In genomic region chr5:111127453-111128195, GRCh38 we compare ENCODE assay signal across 23 cellular contexts. TPM values are rescaled to one million over a fixed set of nuclear protein-coding genes. Genes with fewer than 3 reads are reported as not detected.
DNase-seq lines count a peak whose midpoint lies in the region; ATAC-seq, FAIRE-seq and TF ChIP-seq lines count a peak whose summit lies in the region.
"Had no signal": no experiment of that assay in that cellular context is flagged by ENCODE, and none has a peak within 500 bp of the region (broad histone marks: within the 10 kb centered on the region; RNA-seq: fewer than 3 reads in every experiment).

No MANE protein-coding gene starts in this region.

- ATAC-seq in T-cell (replicated peaks in 1 of 4), result no peak
- ATAC-seq: heart left ventricle, psoas muscle had no signal

- no peaks in the 10 kb centered on the region for H3K79me1 ChIP-seq in H9 (ENCODE audit: insufficient read depth, low read depth, low read length, poor library complexity, severe bottlenecking)

- no peak overlapping the region for H3K56ac ChIP-seq in H9 (ENCODE audit: insufficient read length, low read depth, low read length)

- H3T11ph ChIP-seq in H9 (ENCODE audit: low read length), result no peak overlapping the region

- no peaks in the 10 kb centered on the region for H3K9me3 ChIP-seq in H9 (ENCODE audit: control insufficient read depth, low read depth, low read length)
- H3K9me3 ChIP-seq: heart left ventricle, MG63, psoas muscle, spleen, suprapubic skin had no signal

- no peaks in the 10 kb centered on the region for H3K9me3 Mint-ChIP-seq in H9
- no peaks in the 10 kb centered on the region for H3K9me3 Mint-ChIP-seq in endothelial cell (ENCODE audit: unreplicated experiment)
- H3K9me3 Mint-ChIP-seq in T-cell, result no peaks in the 10 kb centered on the region
- H3K9me3 Mint-ChIP-seq: activated T-helper 1 cell treated with anti-CD3 and anti-CD28 coated beads, Interleukin-12 subunit alpha, Interleukin-12 subunit beta, Interleukin-2, Interleukin-4 antibody, amounts not matched to agents 30 ng/mL and 10 ng/mL and 1 ng/mL, durations not matched to agents 14 hours and 24 hours and 36 hours; T-helper 2 cell treated with Interferon-gamma antibody and Interleukin-4, amounts not matched to agents 5 μg/mL and 100 μg/mL, for 36 hours had no signal

- H4K5ac ChIP-seq in H9 (ENCODE audit: insufficient read length, low read depth, low read length), result no peak overlapping the region

- no CpG with 5 or more reads among the region's 3 CpGs for WGBS in H9 (ENCODE audit: extremely low coverage, insufficient read length, low lambda C conversion rate)

- CTCF ChIA-PET in T-cell (lab: Charles Lee), result no interaction called here

- peaks cover 6% of the 10 kb centered on the region for H3K4me1 ChIP-seq in H9 (ENCODE audit: insufficient read depth, low read length)
- H3K4me1 ChIP-seq: psoas muscle, spleen, suprapubic skin had no signal

- H3K27ac Mint-ChIP-seq in H9 (peak overlapping the region; percentile 69 to 87 (median 74); a peak in 5 of 7 replicates), endothelial cell (ENCODE audit: unreplicated experiment) (peak overlapping the region; percentile 89), T-cell (no peak overlapping the region)
- H3K27ac Mint-ChIP-seq: activated T-helper 1 cell treated with anti-CD3 and anti-CD28 coated beads, Interleukin-12 subunit alpha, Interleukin-12 subunit beta, Interleukin-2, Interleukin-4 antibody, amounts not matched to agents 30 ng/mL and 10 ng/mL and 1 ng/mL, durations not matched to agents 14 hours and 24 hours and 36 hours; T-helper 2 cell treated with Interferon-gamma antibody and Interleukin-4, amounts not matched to agents 5 μg/mL and 100 μg/mL, for 36 hours had no signal

- FAIRE-seq in RCC 7860 (lab: Jason Lieb, UNC), result no peak
- FAIRE-seq: GM12892 had no signal

- H3K36me3 Mint-ChIP-seq in H9 (ENCODE audit: insufficient read depth in 1 of 3, low read depth in 3 of 3) (peaks cover 7 to 34% (median 33%) of the 10 kb centered on the region in 3 experiments; a peak in 6 of 7 replicates), endothelial cell (ENCODE audit: low read depth, unreplicated experiment) (peaks cover 7% of the 10 kb centered on the region), T-cell (peaks cover 47% of the 10 kb centered on the region)

- H2BK20ac ChIP-seq in H9 (ENCODE audit: low read depth, low read length, poor library complexity, severe bottlenecking), result no peak overlapping the region

- H3K9ac ChIP-seq in H9 (ENCODE audit: extremely low read depth, insufficient read length, low read length), result no peak overlapping the region

- no peaks in the 10 kb centered on the region for H3K79me2 ChIP-seq in H9 (ENCODE audit: insufficient read depth, low read length)

- H3K18ac ChIP-seq in H9 (ENCODE audit: insufficient read length, low read depth, low read length), result no peak overlapping the region

- peaks cover 49 to 55% of the 10 kb centered on the region in 2 experiments for H3K4me1 Mint-ChIP-seq in H9
- peaks cover 41% of the 10 kb centered on the region for H3K4me1 Mint-ChIP-seq in endothelial cell (ENCODE audit: unreplicated experiment)
- peaks cover 0 to 4% (median 0%) of the 10 kb centered on the region in 3 donors for H3K4me1 Mint-ChIP-seq in T-cell

- no peak overlapping the region for H4K91ac ChIP-seq in H9 (ENCODE audit: insufficient read length, low read depth, low read length)

- H4K8ac ChIP-seq in H9 (replicated peaks; ENCODE audit: insufficient read length, low read depth, low read length), result no peak overlapping the region

- H2BK120ac ChIP-seq in H9 (ENCODE audit: low read depth, low read length, poor library complexity, severe bottlenecking), result no peak overlapping the region

- H2BK15ac ChIP-seq in H9 (ENCODE audit: low read depth, low read length), result no peak overlapping the region

- POLR2A ChIA-PET in T-cell (lab: Charles Lee), result no interaction called here

- no peaks in the 10 kb centered on the region for H3K23me2 ChIP-seq in H9 (ENCODE audit: insufficient read length, low read depth, low read length, poor library complexity, severe bottlenecking)

- no peak for TF ChIP-seq CTCF in H9 (conservative IDR thresholded peaks at IDR 0.05)
- no peak for TF ChIP-seq CTCF in endothelial cell (IDR thresholded peaks at IDR 0.05; ENCODE audit: unreplicated experiment)

- no peak overlapping the region for H3K14ac ChIP-seq in H9 (ENCODE audit: insufficient read depth, low read length)

- no peak overlapping the region for H2AFZ ChIP-seq in H9 (ENCODE audit: low read length)

- H3K27me3 ChIP-seq in H9 (ENCODE audit: insufficient read depth, low read length), result no peaks in the 10 kb centered on the region
- H3K27me3 ChIP-seq: cardiac muscle cell, heart left ventricle, MG63, spleen, suprapubic skin had no signal

- no peaks in the 10 kb centered on the region for H4K20me1 ChIP-seq in H9 (ENCODE audit: control insufficient read depth, insufficient read depth, insufficient read length)

- DNase-seq in H9, result peak; percentile 32
- DNase-seq in RCC 7860 (ENCODE audit: low spot score), result peak; percentile 48
- DNase-seq in endothelial cell (ENCODE audit: low spot score), result no peak
- DNase-seq in renal cortical epithelial cell (ENCODE audit: low read depth), result peak; percentile 36
- no peak for DNase-seq in HK-2 (ENCODE audit: unreplicated experiment)
- no peak for DNase-seq in T-cell
- DNase-seq in NOMO-1 treated with dmso at 0.1 percent for 144 hours (lab: John Stamatoyannopoulos, UW; ENCODE audit: unreplicated experiment), result no peak
- DNase-seq: activated CD4-positive, CD25-positive, alpha-beta regulatory T cell treated with anti-CD3 and anti-CD28 coated beads, Interleukin-2, amount 50 U/mL, for 72 hours; COR-L47; heart left ventricle; kidney; MG63; NCI-H1694; NCI-H345; psoas muscle; SHP77 treated with DMSO at 0.1 percent for 48 hours; spleen had no signal

- no peak overlapping the region for H2AK5ac ChIP-seq in H9 (ENCODE audit: insufficient read length, low read length)

- no peak overlapping the region for H3K4me3 Mint-ChIP-seq in H9
- no peak overlapping the region for H3K4me3 Mint-ChIP-seq in endothelial cell (ENCODE audit: unreplicated experiment)
- no peak overlapping the region for H3K4me3 Mint-ChIP-seq in T-cell
- H3K4me3 Mint-ChIP-seq: activated T-helper 1 cell treated with anti-CD3 and anti-CD28 coated beads, Interleukin-12 subunit alpha, Interleukin-12 subunit beta, Interleukin-2, Interleukin-4 antibody, amounts not matched to agents 30 ng/mL and 10 ng/mL and 1 ng/mL, durations not matched to agents 14 hours and 24 hours and 36 hours; T-helper 2 cell treated with Interferon-gamma antibody and Interleukin-4, amounts not matched to agents 5 μg/mL and 100 μg/mL, for 36 hours had no signal

- H2BK5ac ChIP-seq in H9 (ENCODE audit: insufficient read length, low read length), result no peak overlapping the region

- no peak overlapping the region for H2BK12ac ChIP-seq in H9 (ENCODE audit: insufficient read length, low read depth, low read length)

- H3K27me3 Mint-ChIP-seq in H9 (ENCODE audit: low read depth) (no peaks in the 10 kb centered on the region), endothelial cell (ENCODE audit: unreplicated experiment) (peaks cover 2% of the 10 kb centered on the region), T-cell (no peaks in the 10 kb centered on the region)

- no peak overlapping the region for H3K23ac ChIP-seq in H9 (ENCODE audit: insufficient read length, low read depth, low read length)

- H3K27ac ChIP-seq in H9 (ENCODE audit: insufficient read length, low read depth, low read length), result no peak overlapping the region
- H3K27ac ChIP-seq: cardiac muscle cell, heart left ventricle, psoas muscle, spleen, suprapubic skin had no signal

- H3K4ac ChIP-seq in H9 (ENCODE audit: low read depth, low read length), result no peak overlapping the region

- H3K4me2 ChIP-seq in H9 (ENCODE audit: insufficient read depth, insufficient read length, low read length), result no peak overlapping the region

RNA-seq across cellular contexts. Expression of gene WDR36, which starts 35.5 kb away (rescaled TPM):
- total RNA-seq in H9 (2021), result 41.3 and 42.0 TPM in 2 replicates
- total RNA-seq in endothelial cell (ENCODE audit: unreplicated experiment), result 25.2 TPM
- 51.1 and 69.5 TPM in 2 replicates for total RNA-seq in renal cortical epithelial cell
- total RNA-seq in T-cell, result 10 to 100 TPM; 22.8 to 30.1 (median 28.0) TPM

RNA-seq across cellular contexts. Expression of gene TSLP, which starts 56.1 kb away (rescaled TPM):
- total RNA-seq in H9 (2021) (0.59 and 0.63 TPM in 2 replicates), endothelial cell (ENCODE audit: unreplicated experiment) (1.5 TPM), renal cortical epithelial cell (0.25 and 0.52 TPM in 2 replicates), T-cell (under 1 TPM in 1 of 5 donors, not detected in 4; 0.12 TPM)
- total RNA-seq: HT1080 had no signal

Comparison
In these comparisons a context has a peak if more than half of its experiments do, and no peak if none do; other contexts are left out.
1. DNase-seq: peak in H9 (single experiment), RCC 7860 (single experiment) and renal cortical epithelial cell (single experiment); none in endothelial cell (single experiment), HK-2 (single experiment), T-cell (0 of 34) and NOMO-1 treated with dmso at 0.1 percent for 144 hours (single experiment).
2. H3K27ac Mint-ChIP-seq: peak in H9 (3 of 3) and endothelial cell (single experiment); none in T-cell (0 of 2).